In genomic region chr6:29509239-29509638, GRCh38 we compare ENCODE assay signal across 14 cellular contexts. TPM values are rescaled to one million over a fixed set of nuclear protein-coding genes. Genes with fewer than 3 reads are reported as not detected.
DNase-seq lines count a peak whose midpoint lies in the region; ATAC-seq and TF ChIP-seq lines count a peak whose summit lies in the region.
"Had no signal": no experiment of that assay in that cellular context is flagged by ENCODE, and none has a peak within 500 bp of the region (broad histone marks: within the 10 kb centered on the region; RNA-seq: fewer than 3 reads in every experiment).

No MANE protein-coding gene starts in this region.

- no peak overlapping the region for H3K4me2 ChIP-seq in hepatocyte

- H3K27ac ChIP-seq in effector memory CD4-positive, alpha-beta T cell (ENCODE audit: insufficient read depth, low read length, poor library complexity, severe bottlenecking) = no peak overlapping the region
- no peak overlapping the region for H3K27ac ChIP-seq in hepatocyte
- no peak overlapping the region for H3K27ac ChIP-seq in A673 (ENCODE audit: low read depth, low read length, poor library complexity, severe bottlenecking)
- H3K27ac ChIP-seq: breast epithelium, tibial nerve had no signal

- no peaks in the 10 kb centered on the region for H3K9me2 ChIP-seq in hepatocyte (replicated peaks; ENCODE audit: insufficient read depth)

- no peak overlapping the region for H3K27ac Mint-ChIP-seq in activated B cell treated with CpG ODN at 0.5 μM for 24 hours
- H3K27ac Mint-ChIP-seq: CD8-positive, alpha-beta T cell; mesothelial cell of epicardium had no signal

- H3K9me3 Mint-ChIP-seq in activated B cell treated with CpG ODN at 0.5 μM for 24 hours = no peaks in the 10 kb centered on the region
- H3K9me3 Mint-ChIP-seq: CD8-positive, alpha-beta T cell; mesothelial cell of epicardium had no signal

- H3K4me1 ChIP-seq in effector memory CD4-positive, alpha-beta T cell (ENCODE audit: control insufficient read depth, insufficient read depth, low read length, poor library complexity, severe bottlenecking) = no peaks in the 10 kb centered on the region
- H3K4me1 ChIP-seq in hepatocyte (ENCODE audit: insufficient read depth) (no peaks in the 10 kb centered on the region), A673 (ENCODE audit: insufficient read depth, low read length, poor library complexity, severe bottlenecking) (no peaks in the 10 kb centered on the region)
- H3K4me1 ChIP-seq: breast epithelium, tibial nerve had no signal

- BruUV-seq in A673 (replicated peaks; lab: Mats Ljungman, UMichigan) = no TSS peak

- intact Hi-C loops in activated B cell treated with CpG ODN at 0.5 μM for 24 hours (cut with micrococcal nuclease) (no loop called here), A673 (cut with micrococcal nuclease; ENCODE audit: unreplicated experiment) (no loop called here)

- no peak overlapping the region for H3K4me3 Mint-ChIP-seq in activated B cell treated with CpG ODN at 0.5 μM for 24 hours
- H3K4me3 Mint-ChIP-seq: CD8-positive, alpha-beta T cell; mesothelial cell of epicardium had no signal

- no peaks in the 10 kb centered on the region for H4K20me1 ChIP-seq in hepatocyte (ENCODE audit: insufficient read depth, poor library complexity, severe bottlenecking)

- H3K4me3 ChIP-seq in effector memory CD4-positive, alpha-beta T cell (ENCODE audit: insufficient read depth, low read depth, low read length, poor library complexity, severe bottlenecking) = no peak overlapping the region
- H3K4me3 ChIP-seq in hepatocyte = no peak overlapping the region
- no peak overlapping the region for H3K4me3 ChIP-seq in A673 (ENCODE audit: low read depth, low read length, poor library complexity, severe bottlenecking)
- H3K4me3 ChIP-seq: breast epithelium, tibial nerve had no signal

- ATAC-seq in GM18511 (IDR thresholded peaks at IDR 0.05; ENCODE audit: unreplicated experiment) (peak; percentile 93), GM19452 (IDR thresholded peaks at IDR 0.05; ENCODE audit: unreplicated experiment) (peak; percentile 75), HG02885 (IDR thresholded peaks at IDR 0.05; ENCODE audit: poor library complexity, unreplicated experiment) (peak; percentile 87), activated B cell treated with CpG ODN at 0.5 μM for 24 hours (ENCODE audit: low read depth) (peak; percentile 25)
- ATAC-seq: CD8-positive, alpha-beta T cell had no signal

- WGBS in hepatocyte (ENCODE audit: low lambda C conversion rate, missing lambda C conversion rate) = 73% methylated on average over 6 of the region's 6 CpGs

- TF ChIP-seq CTCF in activated B cell treated with CpG ODN at 0.5 μM for 24 hours (IDR thresholded peaks at IDR 0.05) (no peak), hepatocyte (IDR thresholded peaks at IDR 0.05; ENCODE audit: poor library complexity) (no peak), A673 (conservative IDR thresholded peaks at IDR 0.05; ENCODE audit: low read depth, low read length) (no peak)

- H3K36me3 Mint-ChIP-seq in activated B cell treated with CpG ODN at 0.5 μM for 24 hours (ENCODE audit: low read depth) = no peaks in the 10 kb centered on the region
- H3K36me3 Mint-ChIP-seq: CD8-positive, alpha-beta T cell; mesothelial cell of epicardium had no signal

- no peaks in the 10 kb centered on the region for H3K9me3 ChIP-seq in effector memory CD4-positive, alpha-beta T cell (ENCODE audit: control insufficient read depth, low read length)
- no peaks in the 10 kb centered on the region for H3K9me3 ChIP-seq in hepatocyte (ENCODE audit: low read depth)
- no peaks in the 10 kb centered on the region for H3K9me3 ChIP-seq in A673 (ENCODE audit: low read depth, low read length, poor library complexity, severe bottlenecking)
- H3K9me3 ChIP-seq: breast epithelium, tibial nerve had no signal

- CTCF ChIA-PET in activated B cell treated with CpG ODN at 0.5 μM for 24 hours (lab: Charles Lee) (no interaction called here), A673 (lab: Charles Lee) (no interaction called here)

- no peak for DNase-seq in activated B cell treated with CpG ODN at 0.5 μM for 24 hours
- DNase-seq in effector memory CD4-positive, alpha-beta T cell = no peak
- no peak for DNase-seq in hepatocyte (ENCODE audit: low spot score)
- no peak for DNase-seq in KG1 (lab: John Stamatoyannopoulos, UW)
- no peak for DNase-seq in A673 (ENCODE audit: low spot score)
- DNase-seq: NCI-H345 had no signal

- no peaks in the 10 kb centered on the region for H3K4me1 Mint-ChIP-seq in activated B cell treated with CpG ODN at 0.5 μM for 24 hours
- H3K4me1 Mint-ChIP-seq: mesothelial cell of epicardium had no signal

- H3K36me3 ChIP-seq in effector memory CD4-positive, alpha-beta T cell (ENCODE audit: control insufficient read depth, insufficient read depth, low read length) = no peaks in the 10 kb centered on the region
- no peaks in the 10 kb centered on the region for H3K36me3 ChIP-seq in hepatocyte (replicated peaks; ENCODE audit: insufficient read depth, low read depth)
- H3K36me3 ChIP-seq in A673 (ENCODE audit: insufficient read depth, low read length, poor library complexity, severe bottlenecking) = no peaks in the 10 kb centered on the region
- H3K36me3 ChIP-seq: breast epithelium, tibial nerve had no signal

- H2AFZ ChIP-seq in hepatocyte = no peak overlapping the region

- peaks cover 9% of the 10 kb centered on the region for H3K27me3 Mint-ChIP-seq in activated B cell treated with CpG ODN at 0.5 μM for 24 hours

- no peaks in the 10 kb centered on the region for H3K79me2 ChIP-seq in hepatocyte

- no peaks in the 10 kb centered on the region for H3K27me3 ChIP-seq in effector memory CD4-positive, alpha-beta T cell (replicated peaks; ENCODE audit: control insufficient read depth, insufficient read depth, low read length, poor library complexity, severe bottlenecking)
- no peaks in the 10 kb centered on the region for H3K27me3 ChIP-seq in hepatocyte
- no peaks in the 10 kb centered on the region for H3K27me3 ChIP-seq in A673 (replicated peaks; ENCODE audit: insufficient read depth, low read depth, low read length, poor library complexity)
- H3K27me3 ChIP-seq: breast epithelium, tibial nerve had no signal

- POLR2A ChIA-PET in activated B cell treated with CpG ODN at 0.5 μM for 24 hours (lab: Charles Lee) = no interaction called here
- POLR2A ChIA-PET in A673 (lab: Charles Lee; ENCODE audit: low non-redundant PET) = no interaction called here

RNA-seq across cellular contexts. Expression of gene MAS1L, which starts 21.5 kb away (rescaled TPM):
- total RNA-seq in activated B cell treated with CpG ODN at 0.5 μM for 24 hours (not detected in 2 replicates), hepatocyte (not detected in 2 replicates), A673 (2021) (not detected in 2 replicates)
- not detected in 2 replicates for polyA plus RNA-seq in hepatocyte
- total RNA-seq: CD8-positive, alpha-beta T cell; mesothelial cell of epicardium; RPMI7951 had no signal

RNA-seq across cellular contexts. Expression of gene UBD, which starts 50.3 kb away (rescaled TPM):
- total RNA-seq in activated B cell treated with CpG ODN at 0.5 μM for 24 hours (not detected in 2 replicates), hepatocyte (99.5 and 154 TPM in 2 replicates), A673 (2021) (not detected in 2 replicates)
- polyA plus RNA-seq in hepatocyte = 124 and 158 TPM in 2 replicates
- total RNA-seq: CD8-positive, alpha-beta T cell; RPMI7951 had no signal

RNA-seq across cellular contexts. Expression of gene OR2H1, which starts 52.3 kb away (rescaled TPM):
- total RNA-seq in activated B cell treated with CpG ODN at 0.5 μM for 24 hours (not detected in 2 replicates), hepatocyte (not detected in 2 replicates), A673 (2021) (not detected in 2 replicates)
- polyA plus RNA-seq in hepatocyte = not detected in 2 replicates
- total RNA-seq: breast epithelium; CD8-positive, alpha-beta T cell; mesothelial cell of epicardium; RPMI7951; tibial nerve had no signal

RNA-seq across cellular contexts. Expression of gene OR11A1, which starts 52.4 kb away (rescaled TPM):
- total RNA-seq in activated B cell treated with CpG ODN at 0.5 μM for 24 hours (not detected in 2 replicates), hepatocyte (not detected in 2 replicates), A673 (2021) (not detected in 2 replicates)
- polyA plus RNA-seq in hepatocyte = not detected in 2 replicates
- total RNA-seq: breast epithelium; CD8-positive, alpha-beta T cell; mesothelial cell of epicardium; RPMI7951; tibial nerve had no signal

Comparison
In these comparisons a context has a peak if more than half of its experiments do, and no peak if none do; other contexts are left out.
1. ATAC-seq: peak in every context shown above with its lines; median percentile 93 in GM18511; 87 in HG02885; 75 in GM19452; 25 in activated B cell treated with CpG ODN at 0.5 μM for 24 hours.
2. RNA of gene UBD, which starts 50.3 kb away (total RNA-seq): 99.5 to 154 TPM in hepatocyte; not detected in activated B cell treated with CpG ODN at 0.5 μM for 24 hours and not detected in A673; every median in the first group is over 100 times any median in the second.